33 cellular contexts compared by ENCODE assay signal in the genomic region with DNA sequence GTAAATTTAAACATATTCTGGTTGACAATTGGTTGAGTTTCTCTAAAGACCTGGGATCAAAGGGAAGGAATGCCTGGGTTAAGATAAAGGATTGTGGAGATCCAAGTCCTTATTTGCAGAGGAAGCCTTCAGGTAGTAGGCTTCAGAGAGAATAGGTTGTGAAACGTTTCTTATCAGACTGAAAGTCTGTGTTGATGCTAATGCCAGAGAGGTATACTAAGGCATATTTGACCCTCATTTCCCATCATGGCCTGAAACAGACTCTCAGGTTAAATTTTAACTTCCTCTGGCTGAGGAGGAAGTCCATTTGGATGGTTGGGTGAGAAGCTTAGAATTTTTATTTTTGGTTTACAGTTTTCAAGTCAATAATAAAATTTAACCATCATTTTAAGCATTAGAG. TPM values are rescaled to one million over a fixed set of nuclear protein-coding genes. Genes with fewer than 3 reads are reported as not detected.
"Had no signal": no experiment of that assay in that cellular context is flagged by ENCODE, and none has a peak within 500 bp of the region (broad histone marks: within the 10 kb centered on the region; RNA-seq: fewer than 3 reads in every experiment).

No MANE protein-coding gene starts in this region.

- ATAC-seq: activated CD8-positive, alpha-beta memory T cell treated with anti-CD3 and anti-CD28 coated beads, Interleukin-2, amount 10 ng/mL, durations not matched to agents 7 days and 5 days; activated naive CD8-positive, alpha-beta T cell treated with anti-CD3 and anti-CD28 coated beads, Interleukin-2, amount 50 U/mL, for 24 hours had no signal

- H3K27ac ChIP-seq: WERI-Rb-1 had no signal

- FAIRE-seq: bronchial epithelial cell had no signal

- H3K27me3 Mint-ChIP-seq: activated CD4-positive, alpha-beta memory T cell treated with anti-CD3 and anti-CD28 coated beads, Interleukin-2, amount 10 ng/mL, durations not matched to agents 7 days and 5 days; activated CD8-positive, alpha-beta memory T cell treated with anti-CD3 and anti-CD28 coated beads, Interleukin-2, amount 10 ng/mL, durations not matched to agents 7 days and 5 days; activated naive CD4-positive, alpha-beta T cell treated with anti-CD3 and anti-CD28 coated beads, Interleukin-2, amount 10 ng/mL, durations not matched to agents 7 days and 5 days; activated naive CD8-positive, alpha-beta T cell treated with anti-CD3 and anti-CD28 coated beads, Interleukin-2, amount 50 U/mL, for 24 hours; brain had no signal

- H3K4me1 Mint-ChIP-seq: activated CD4-positive, alpha-beta memory T cell treated with anti-CD3 and anti-CD28 coated beads, Interleukin-2, amount 10 ng/mL, durations not matched to agents 7 days and 5 days; activated CD8-positive, alpha-beta memory T cell treated with anti-CD3 and anti-CD28 coated beads, Interleukin-2, amount 10 ng/mL, durations not matched to agents 7 days and 5 days; activated naive CD4-positive, alpha-beta T cell treated with anti-CD3 and anti-CD28 coated beads, Interleukin-2, amount 10 ng/mL, durations not matched to agents 7 days and 5 days; activated naive CD8-positive, alpha-beta T cell treated with anti-CD3 and anti-CD28 coated beads, Interleukin-2, amount 50 U/mL, for 24 hours; brain had no signal

- DNase-seq: activated CD4-positive, alpha-beta memory T cell treated with anti-CD3 and anti-CD28 coated beads, Interleukin-2, amount 10 ng/mL, durations not matched to agents 7 days and 5 days; activated CD4-positive, alpha-beta T cell treated with anti-CD3 and anti-CD28 coated beads for 1 hour; activated CD4-positive, alpha-beta T cell treated with anti-CD3 and anti-CD28 coated beads for 48 hours; activated CD4-positive, CD25-positive, alpha-beta regulatory T cell; activated CD8-positive, alpha-beta memory T cell treated with anti-CD3 and anti-CD28 coated beads for 24 hours; activated CD8-positive, alpha-beta memory T cell treated with anti-CD3 and anti-CD28 coated beads, Interleukin-2, amount 10 ng/mL, durations not matched to agents 7 days and 5 days; activated CD8-positive, alpha-beta memory T cell treated with anti-CD3 and anti-CD28 coated beads, Interleukin-2, amount 50 U/mL, for 48 hours; activated effector memory CD4-positive, alpha-beta T cell treated with Interleukin-2 at 50 U/mL for 16 hours; activated naive CD4-positive, alpha-beta T cell treated with anti-CD3 and anti-CD28 coated beads, Interleukin-2, amount 10 ng/mL, durations not matched to agents 7 days and 5 days; activated naive CD8-positive, alpha-beta T cell treated with anti-CD3 and anti-CD28 coated beads, Interleukin-2, amount 50 U/mL, for 24 hours; activated T-cell treated with anti-CD3 and anti-CD28 coated beads, Interleukin-2, amount 50 U/mL, for 48 hours; anterior cingulate cortex; caudate nucleus; NCI-H1092 treated with DMSO at 0.1 percent for 48 hours; NCI-H1417; NCI-H146; NCI-H187; NCI-H2029 treated with DMSO at 0.1 percent for 48 hours; NCI-H2107; NCI-H2171; NCI-H510A; NCI-H526; NCI-H748 treated with DMSO at 0.1 percent for 48 hours; NK-92 treated with Interleukin-12 subunit alpha and Interleukin-12 subunit beta, amount 100 ng/mL, for 24 hours; Right ventricle myocardium superior; T1000; WERI-Rb-1 had no signal

- H3K4me3 Mint-ChIP-seq: activated CD4-positive, alpha-beta memory T cell treated with anti-CD3 and anti-CD28 coated beads, Interleukin-2, amount 10 ng/mL, durations not matched to agents 7 days and 5 days; activated CD8-positive, alpha-beta memory T cell treated with anti-CD3 and anti-CD28 coated beads, Interleukin-2, amount 10 ng/mL, durations not matched to agents 7 days and 5 days; activated naive CD4-positive, alpha-beta T cell treated with anti-CD3 and anti-CD28 coated beads, Interleukin-2, amount 10 ng/mL, durations not matched to agents 7 days and 5 days; activated naive CD8-positive, alpha-beta T cell; activated naive CD8-positive, alpha-beta T cell treated with anti-CD3 and anti-CD28 coated beads, Interleukin-2, amount 50 U/mL, for 24 hours; brain had no signal

- H3K27ac Mint-ChIP-seq: activated CD4-positive, alpha-beta memory T cell treated with anti-CD3 and anti-CD28 coated beads, Interleukin-2, amount 10 ng/mL, durations not matched to agents 7 days and 5 days; activated CD8-positive, alpha-beta memory T cell treated with anti-CD3 and anti-CD28 coated beads, Interleukin-2, amount 10 ng/mL, durations not matched to agents 7 days and 5 days; activated naive CD4-positive, alpha-beta T cell treated with anti-CD3 and anti-CD28 coated beads, Interleukin-2, amount 10 ng/mL, durations not matched to agents 7 days and 5 days; activated naive CD8-positive, alpha-beta T cell; activated naive CD8-positive, alpha-beta T cell treated with anti-CD3 and anti-CD28 coated beads, Interleukin-2, amount 50 U/mL, for 24 hours; brain had no signal

- H3K36me3 ChIP-seq: WERI-Rb-1 had no signal

- H3K36me3 Mint-ChIP-seq: activated CD8-positive, alpha-beta memory T cell treated with anti-CD3 and anti-CD28 coated beads, Interleukin-2, amount 10 ng/mL, durations not matched to agents 7 days and 5 days; activated naive CD4-positive, alpha-beta T cell treated with anti-CD3 and anti-CD28 coated beads, Interleukin-2, amount 10 ng/mL, durations not matched to agents 7 days and 5 days; activated naive CD8-positive, alpha-beta T cell; brain had no signal

- H3K9me3 Mint-ChIP-seq: activated CD4-positive, alpha-beta memory T cell treated with anti-CD3 and anti-CD28 coated beads, Interleukin-2, amount 10 ng/mL, durations not matched to agents 7 days and 5 days; activated naive CD4-positive, alpha-beta T cell treated with anti-CD3 and anti-CD28 coated beads, Interleukin-2, amount 10 ng/mL, durations not matched to agents 7 days and 5 days; activated naive CD8-positive, alpha-beta T cell treated with anti-CD3 and anti-CD28 coated beads, Interleukin-2, amount 50 U/mL, for 24 hours; brain had no signal

RNA-seq across cellular contexts. Expression of a gene that starts 48.1 kb away (rescaled TPM):
- total RNA-seq: activated CD4-positive, alpha-beta memory T cell treated with anti-CD3 and anti-CD28 coated beads, Interleukin-2, amount 10 ng/mL, durations not matched to agents 7 days and 5 days; activated CD8-positive, alpha-beta memory T cell treated with anti-CD3 and anti-CD28 coated beads, Interleukin-2, amount 10 ng/mL, durations not matched to agents 7 days and 5 days; bronchial epithelial cell; M059J; Right ventricle myocardium superior; T-helper 1 cell treated with Interleukin-12 subunit alpha and Interleukin-12 subunit beta and Interleukin-4 antibody, amounts not matched to agents 30 ng/mL and 1 ng/mL, for 36 hours; T-helper 2 cell treated with Interferon-gamma antibody and Interleukin-4, amounts not matched to agents 100 ng/mL and 5 ng/mL, for 36 hours had no signal
